ENCODE assay signal across 2 cellular contexts in the genomic region with DNA sequence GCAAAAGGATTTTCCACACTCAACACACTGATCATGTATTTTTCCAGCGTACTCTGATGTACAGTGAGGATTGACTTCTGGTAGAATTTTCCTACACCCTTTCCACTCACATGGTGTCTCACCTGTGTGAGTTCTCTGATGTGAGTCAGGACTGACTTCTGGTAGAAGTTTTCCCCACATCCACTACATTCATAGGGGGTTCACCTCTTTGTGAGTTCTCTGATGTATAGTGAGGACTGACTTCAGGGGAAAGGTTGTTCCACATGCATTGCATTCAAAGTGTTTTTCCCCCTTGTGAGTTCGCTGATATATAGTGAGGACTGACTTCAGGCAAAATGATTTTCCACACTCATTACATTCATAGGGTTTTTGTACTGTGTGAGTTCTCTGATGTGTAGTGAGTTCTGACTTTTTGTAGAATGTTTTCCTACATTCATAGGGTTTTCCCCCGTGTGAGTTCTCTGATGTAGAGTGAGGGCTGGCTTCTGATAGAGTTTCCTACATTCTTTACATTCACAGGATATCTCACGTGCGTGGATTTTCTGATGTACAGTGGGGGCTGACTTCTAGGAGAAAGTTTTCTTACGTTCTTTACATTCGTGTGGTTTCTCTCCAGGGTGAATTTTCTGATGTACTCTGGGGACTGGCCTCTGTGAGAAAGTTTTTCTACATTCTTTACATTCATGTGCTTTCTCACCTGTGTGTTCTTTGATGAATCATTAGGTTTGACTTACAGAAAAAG.
TF ChIP-seq lines count a peak whose summit lies in the region.

No MANE protein-coding gene starts in this region.

TF ChIP-seq in HEK293, 187 proteins besides CTCF, POLR2A, EP300 and RAD21:
- TF ChIP-seq ZSCAN30 (tag by site-specific recombination; IDR thresholded peaks at IDR 0.05) (no peak), SETDB1 (IDR thresholded peaks at IDR 0.05; ENCODE audit: insufficient read length, low read length) (peak; percentile 98), ZNF274 (IDR thresholded peaks at IDR 0.05; ENCODE audit: low read length) (no peak), ZNF274 (tag by site-specific recombination; IDR thresholded peaks at IDR 0.05; ENCODE audit: borderline replicate concordance) (peak; percentile 92; the same call in 1 of the 2 replicates), TRIM28 (IDR thresholded peaks at IDR 0.05; ENCODE audit: borderline replicate concordance, low read length) (peak; percentile 94; the same call in 1 of the 2 replicates), GLIS2 (tag by site-specific recombination; IDR thresholded peaks at IDR 0.05) (no peak), PRDM4 (tag by site-specific recombination; IDR thresholded peaks at IDR 0.05) (no peak), ZNF830 (tag by site-specific recombination; IDR thresholded peaks at IDR 0.05; ENCODE audit: low read depth) (no peak)
- TF ChIP-seq, protein P1, sequence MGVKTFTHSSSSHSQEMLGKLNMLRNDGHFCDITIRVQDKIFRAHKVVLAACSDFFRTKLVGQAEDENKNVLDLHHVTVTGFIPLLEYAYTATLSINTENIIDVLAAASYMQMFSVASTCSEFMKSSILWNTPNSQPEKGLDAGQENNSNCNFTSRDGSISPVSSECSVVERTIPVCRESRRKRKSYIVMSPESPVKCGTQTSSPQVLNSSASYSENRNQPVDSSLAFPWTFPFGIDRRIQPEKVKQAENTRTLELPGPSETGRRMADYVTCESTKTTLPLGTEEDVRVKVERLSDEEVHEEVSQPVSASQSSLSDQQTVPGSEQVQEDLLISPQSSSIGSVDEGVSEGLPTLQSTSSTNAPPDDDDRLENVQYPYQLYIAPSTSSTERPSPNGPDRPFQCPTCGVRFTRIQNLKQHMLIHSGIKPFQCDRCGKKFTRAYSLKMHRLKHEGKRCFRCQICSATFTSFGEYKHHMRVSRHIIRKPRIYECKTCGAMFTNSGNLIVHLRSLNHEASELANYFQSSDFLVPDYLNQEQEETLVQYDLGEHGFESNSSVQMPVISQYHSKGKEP (tag by site-specific recombination; IDR thresholded peaks at IDR 0.05), result no peak

TF ChIP-seq in H1, 55 proteins besides CTCF, POLR2A, EP300 and RAD21:
- TF ChIP-seq ZNF274 (IDR thresholded peaks at IDR 0.05; ENCODE audit: borderline replicate concordance, extremely low read depth, low read length) (peak; percentile 92), SAP30 (IDR thresholded peaks at IDR 0.05; ENCODE audit: insufficient read depth, insufficient replicate concordance, low read length) (no peak)
TF ChIP-seq in H1: peak in this region for 1.
